ENCODE assay signal across 8 cellular contexts in genomic region chr5:83035373-83036170, GRCh38. TPM values are rescaled to one million over a fixed set of nuclear protein-coding genes. Genes with fewer than 3 reads are reported as not detected.
DNase-seq lines count a peak whose midpoint lies in the region; ATAC-seq, FAIRE-seq and TF ChIP-seq lines count a peak whose summit lies in the region.
"Had no signal": no experiment of that assay in that cellular context is flagged by ENCODE, and none has a peak within 500 bp of the region (broad histone marks: within the 10 kb centered on the region; RNA-seq: fewer than 3 reads in every experiment).

No MANE protein-coding gene starts in this region.

- ATAC-seq in omental fat pad (ENCODE audit: low FRiP score) (no peak), GM21576 (IDR thresholded peaks at IDR 0.05; ENCODE audit: unreplicated experiment) (no peak)

- peak overlapping the region; percentile 99 for H3K27ac ChIP-seq in substantia nigra (ENCODE audit: low read depth, low read length, poor library complexity, severe bottlenecking)

- no peak for TF ChIP-seq CTCF in omental fat pad (IDR thresholded peaks at IDR 0.05)

- FAIRE-seq in GM12891 (lab: Jason Lieb, UNC), result no peak

- no peak for TF ChIP-seq POLR2A in GM12891 (IDR thresholded peaks at IDR 0.05; ENCODE audit: low read depth, low read length)

- peak; percentile 88 for DNase-seq in NCI-H1092 (lab: John Stamatoyannopoulos, UW)
- peak; percentile 66 for DNase-seq in SHP77 treated with DMSO at 0.1 percent for 48 hours (lab: John Stamatoyannopoulos, UW)
- DNase-seq in hypothalamus (lab: John Stamatoyannopoulos, UW), result peak in 50 of 51 donors; percentile 3 to 97 (median 81)
- DNase-seq in substantia nigra (lab: John Stamatoyannopoulos, UW), result peak; percentile 20 to 98 (median 86)
- no peak for DNase-seq in omental fat pad (ENCODE audit: low spot score)
- DNase-seq in GM12891 (ENCODE audit: insufficient read length, low spot score), result no peak
- DNase-seq: stimulated activated naive B cell treated with anti-CD40 and anti-IgM and Interleukin-4, amounts not matched to agents 10 μg/mL and 1 μg/mL and 100 μg/mL, for 72 hours had no signal

TF ChIP-seq in GM12891, 5 proteins besides CTCF, POLR2A, EP300 and RAD21:
- TF ChIP-seq PAX5 (IDR thresholded peaks at IDR 0.05; ENCODE audit: insufficient read depth, low read length, severe bottlenecking) (no peak), SPI1 (IDR thresholded peaks at IDR 0.05; ENCODE audit: low read depth, low read length) (no peak), TAF1 (IDR thresholded peaks at IDR 0.05; ENCODE audit: low read depth, low read length) (no peak), POLR2AphosphoS5 (IDR thresholded peaks at IDR 0.05; ENCODE audit: low read depth, low read length) (no peak)

RNA-seq across cellular contexts. Expression of gene TMEM167A, which starts 41.6 kb away (rescaled TPM):
- 10 to 100 TPM; 41.6 to 51.9 (median 50.4) TPM for total RNA-seq in omental fat pad
- 32.2 TPM for polyA plus RNA-seq in GM12891 (2012; ENCODE audit: low read depth, missing spikeins)

RNA-seq across cellular contexts. Expression of gene XRCC4, which starts 41.8 kb away (rescaled TPM):
- total RNA-seq in omental fat pad, result 1 to 10 TPM; 6.1 to 7.4 (median 7.0) TPM
- polyA plus RNA-seq in GM12891 (2012; ENCODE audit: low read depth, missing spikeins), result 15.7 TPM

Comparison
In these comparisons a context has a peak if more than half of its experiments do, and no peak if none do; other contexts are left out.
1. DNase-seq: peak in NCI-H1092 (single experiment), SHP77 treated with DMSO at 0.1 percent for 48 hours (single experiment), hypothalamus (50 of 51) and substantia nigra (49 of 49); none in omental fat pad (single experiment) and GM12891 (single experiment).